In genomic region chr1:200040516-200041138, GRCh38 we compare ENCODE assay signal across 9 cellular contexts. TPM values are rescaled to one million over a fixed set of nuclear protein-coding genes. Genes with fewer than 3 reads are reported as not detected.
DNase-seq lines count a peak whose midpoint lies in the region; ATAC-seq and TF ChIP-seq lines count a peak whose summit lies in the region.
"Had no signal": no experiment of that assay in that cellular context is flagged by ENCODE, and none has a peak within 500 bp of the region (broad histone marks: within the 10 kb centered on the region; RNA-seq: fewer than 3 reads in every experiment).

No MANE protein-coding gene starts in this region.

- H3K27me3 Mint-ChIP-seq in immature natural killer cell (ENCODE audit: low read depth in 3 of 3), result peaks cover 27 to 63% (median 45%) of the 10 kb centered on the region in 3 donors

- H3K36me3 ChIP-seq in WERI-Rb-1, result no peaks in the 10 kb centered on the region
- no peaks in the 10 kb centered on the region for H3K36me3 ChIP-seq in iPS-18a (ENCODE audit: control insufficient read depth, low read depth, low read length)

- intact Hi-C loops in sciatic nerve (cut with DNase I), result no loop called here

- H3K27me3 ChIP-seq in WERI-Rb-1 (ENCODE audit: insufficient read depth, low read depth, severe bottlenecking) (peaks cover 91% of the 10 kb centered on the region), iPS-18a (ENCODE audit: control insufficient read depth, insufficient read depth, low read length) (peaks cover 83% of the 10 kb centered on the region)

- H3K9me3 Mint-ChIP-seq in immature natural killer cell, result peaks cover 0 to 2% (median 0%) of the 10 kb centered on the region in 6 donors

- H3K4me1 ChIP-seq in iPS-18a (ENCODE audit: control insufficient read depth, low read depth, low read length), result peaks cover 36% of the 10 kb centered on the region

- peak; percentile 38 for DNase-seq in GM10266 (ENCODE audit: extremely low spot score)
- DNase-seq in WERI-Rb-1, result peak; percentile 53
- no peak for DNase-seq in sciatic nerve (ENCODE audit: low spot score)
- DNase-seq in KBM-7, result no peak
- no peak for DNase-seq in immature natural killer cell
- DNase-seq in NK-92 (lab: John Stamatoyannopoulos, UW; ENCODE audit: unreplicated experiment), result no peak
- DNase-seq in occipital lobe (lab: John Stamatoyannopoulos, UW), result no peak
- DNase-seq: NCI-H2107 had no signal

- peak overlapping the region; percentile 41 for H3K9ac ChIP-seq in iPS-18a (ENCODE audit: low read length)

- TF ChIP-seq CTCF in GM10266 (IDR thresholded peaks at IDR 0.05; ENCODE audit: control insufficient read depth, insufficient read depth, low read depth, missing control alignments), result no peak
- TF ChIP-seq CTCF in WERI-Rb-1 (IDR thresholded peaks at IDR 0.05; ENCODE audit: low read depth, low read length), result no peak

- peak overlapping the region in 1 of 5 donors; percentile 20 for H3K4me3 Mint-ChIP-seq in immature natural killer cell

- H3K4me3 ChIP-seq in WERI-Rb-1 (ENCODE audit: low read depth, low read length) (peak overlapping the region; percentile 63), iPS-18a (ENCODE audit: low read length) (peak overlapping the region; percentile 80)

- in situ Hi-C loops in KBM-7 (cut with MboI; ENCODE audit: low pct_unique_long_range_greater_than_20kb, low sequenced_read_pairs), result no loop called here

- peaks cover 0 to 3% (median 0%) of the 10 kb centered on the region in 3 donors for H3K36me3 Mint-ChIP-seq in immature natural killer cell

- H3K4me1 Mint-ChIP-seq in immature natural killer cell, result peaks cover 17 to 24% of the 10 kb centered on the region in 2 donors

- H3K9me3 ChIP-seq in WERI-Rb-1 (ENCODE audit: severe bottlenecking), result peaks cover 4% of the 10 kb centered on the region
- H3K9me3 ChIP-seq in iPS-18a (ENCODE audit: control insufficient read depth, low read depth, low read length), result no peaks in the 10 kb centered on the region

- H3K27ac ChIP-seq in WERI-Rb-1 (no peak overlapping the region), iPS-18a (ENCODE audit: low read length) (no peak overlapping the region)

- ATAC-seq in sciatic nerve, result peak; percentile 31

- no peak overlapping the region for H3K27ac Mint-ChIP-seq in immature natural killer cell

RNA-seq across cellular contexts. Expression of gene NR5A2, which starts 13.1 kb away (rescaled TPM):
- total RNA-seq in sciatic nerve (6.9 TPM), occipital lobe (0.31 TPM)
- not detected for polyA plus RNA-seq in immature natural killer cell

Comparison
In these comparisons a context has a peak if more than half of its experiments do, and no peak if none do; other contexts are left out.
1. DNase-seq: peak in GM10266 (single experiment) and WERI-Rb-1 (single experiment); none in sciatic nerve (single experiment), KBM-7 (single experiment), immature natural killer cell (0 of 3), NK-92 (single experiment) and occipital lobe (single experiment).